11 cellular contexts compared by ENCODE assay signal in genomic region chr2:10202136-10202535, GRCh38.
DNase-seq lines count a peak whose midpoint lies in the region; FAIRE-seq and TF ChIP-seq lines count a peak whose summit lies in the region.
"Had no signal": no experiment of that assay in that cellular context is flagged by ENCODE, and none has a peak within 500 bp of the region (broad histone marks: within the 10 kb centered on the region; RNA-seq: fewer than 3 reads in every experiment).

No MANE protein-coding gene starts in this region.

- FAIRE-seq in urothelium cell line (lab: Jason Lieb, UNC), result no peak

- H3K9ac ChIP-seq in adipocyte (ENCODE audit: low read length) (no peak overlapping the region), mammary epithelial cell (ENCODE audit: insufficient read depth, low read length) (no peak overlapping the region), GM23248 (no peak overlapping the region)

- no peaks in the 10 kb centered on the region for H4K20me1 ChIP-seq in mammary epithelial cell (ENCODE audit: insufficient read depth, low read length)
- no peaks in the 10 kb centered on the region for H4K20me1 ChIP-seq in GM23248 (ENCODE audit: insufficient read depth)

- H3K4me2 ChIP-seq in mammary epithelial cell (ENCODE audit: insufficient read depth, low read depth, low read length) (no peak overlapping the region), GM23248 (ENCODE audit: unreplicated experiment) (no peak overlapping the region)

- H3K27ac ChIP-seq in mammary epithelial cell (ENCODE audit: insufficient read depth, low read depth, low read length), result no peak overlapping the region
- H3K27ac ChIP-seq in uterus, result peak overlapping the region; percentile 59 to 75
- H3K27ac ChIP-seq in GM23248, result no peak overlapping the region

- intact Hi-C loops in mammary epithelial cell (cut with micrococcal nuclease) (no loop called here), uterus (cut with DNase I; ENCODE audit: low total_unique reads) (no loop called here)

- in situ Hi-C loops in mammary epithelial cell (cut with MboI; ENCODE audit: low sequenced_read_pairs in 2 of 2) (no loop called here), GM23248 (cut with MboI) (no loop called here)

- peaks cover 12% of the 10 kb centered on the region; the same call in 1 of the 2 replicates for H3F3A ChIP-seq in GM23248 (ENCODE audit: insufficient read depth)

- H3K27me3 ChIP-seq in adipocyte (replicated peaks; ENCODE audit: control insufficient read depth, insufficient read depth, low read length) (peaks cover 8% of the 10 kb centered on the region), mammary epithelial cell (ENCODE audit: insufficient read depth, low read length) (no peaks in the 10 kb centered on the region), uterus (no peaks in the 10 kb centered on the region), GM23248 (replicated peaks; ENCODE audit: insufficient read depth) (no peaks in the 10 kb centered on the region)

- no peak for TF ChIP-seq POLR2A in uterus (IDR thresholded peaks at IDR 0.05)

- no peaks in the 10 kb centered on the region for H3K9me2 ChIP-seq in GM23248 (ENCODE audit: insufficient read depth)

- CTCF ChIA-PET in mammary epithelial cell (lab: Charles Lee; ENCODE audit: low non-redundant PET), result no interaction called here

- H3K79me2 ChIP-seq in mammary epithelial cell (ENCODE audit: insufficient read depth, low read length), result no peaks in the 10 kb centered on the region
- H3K79me2 ChIP-seq in GM23248 (ENCODE audit: insufficient read depth), result no peaks in the 10 kb centered on the region

- H3K36me3 ChIP-seq in adipocyte (ENCODE audit: control insufficient read depth, insufficient read depth, low read length, severe bottlenecking) (no peaks in the 10 kb centered on the region), mammary epithelial cell (ENCODE audit: insufficient read depth, low read length) (no peaks in the 10 kb centered on the region), uterus (no peaks in the 10 kb centered on the region), GM23248 (ENCODE audit: low read depth) (no peaks in the 10 kb centered on the region)

- H2AFZ ChIP-seq in mammary epithelial cell (ENCODE audit: low read depth, low read length) (peak overlapping the region; percentile 22), GM23248 (no peak overlapping the region)

- H3K4me1 ChIP-seq in adipocyte (ENCODE audit: control insufficient read depth, insufficient read depth, low read length) (peaks cover 10% of the 10 kb centered on the region), mammary epithelial cell (ENCODE audit: insufficient read depth, low read length) (no peaks in the 10 kb centered on the region), uterus (no peaks in the 10 kb centered on the region), GM23248 (ENCODE audit: insufficient read depth) (no peaks in the 10 kb centered on the region)

- H3K9me3 ChIP-seq in adipocyte (ENCODE audit: control insufficient read depth, low read length) (peaks cover 5% of the 10 kb centered on the region), mammary epithelial cell (replicated peaks; ENCODE audit: insufficient read depth, low read length) (no peaks in the 10 kb centered on the region), uterus (no peaks in the 10 kb centered on the region), GM23248 (ENCODE audit: low read depth) (no peaks in the 10 kb centered on the region)

- TF ChIP-seq CTCF in mammary epithelial cell (conservative IDR thresholded peaks at IDR 0.05 in 1 of 2, IDR thresholded peaks at IDR 0.05 in 1 of 2; ENCODE audit: extremely low read depth in 1 of 2, insufficient read depth in 1 of 2, low read depth in 1 of 2, low read length in 2 of 2) (no peak), fibroblast of pulmonary artery (IDR thresholded peaks at IDR 0.05; ENCODE audit: low read length, missing control alignments) (no peak), uterus (IDR thresholded peaks at IDR 0.05) (no peak)

- 23% methylated on average over 3 of the region's 3 CpGs for WGBS in mammary epithelial cell (ENCODE audit: low coverage, missing lambda C conversion rate)
- WGBS in GM23248 (ENCODE audit: low coverage in 1 of 2, low lambda C conversion rate in 2 of 2, missing lambda C conversion rate in 2 of 2), 2 experiments, result 95 to 99% methylated on average over 3 of the region's 3 CpGs

- dilution Hi-C loops in mammary epithelial cell (cut with HindIII; ENCODE audit: low sequenced_read_pairs), result no loop called here

- H3K4me3 ChIP-seq in adipocyte (ENCODE audit: low read length), result no peak overlapping the region
- no peak overlapping the region for H3K4me3 ChIP-seq in mammary epithelial cell (replicated peaks in 1 of 3; ENCODE audit: insufficient read depth in 1 of 3, low read depth in 2 of 3, low read length in 3 of 3)
- no peak overlapping the region for H3K4me3 ChIP-seq in fibroblast of pulmonary artery (replicated peaks; ENCODE audit: low read depth, low read length)
- no peak overlapping the region for H3K4me3 ChIP-seq in uterus
- no peak overlapping the region for H3K4me3 ChIP-seq in GM23248

- BruUV-seq in mammary epithelial cell (replicated peaks; lab: Mats Ljungman, UMichigan), result no TSS peak

- DNase-seq in adipocyte (ENCODE audit: low read depth) (peak; percentile 4), mammary epithelial cell (no peak), fibroblast of pulmonary artery (ENCODE audit: low read depth) (peak; percentile 41), uterus (no peak), GM23248 (no peak), ureter (ENCODE audit: low spot score) (no peak), urothelium cell line (ENCODE audit: low spot score) (no peak)
- DNase-seq: CD8-positive, alpha-beta T cell; KG1; NCI-H1092; PC-3 had no signal

Comparison
In these comparisons a context has a peak if more than half of its experiments do, and no peak if none do; other contexts are left out.
1. DNase-seq: peak in adipocyte (single experiment) and fibroblast of pulmonary artery (single experiment); none in mammary epithelial cell (single experiment), uterus (0 of 2), GM23248 (single experiment), ureter (single experiment) and urothelium cell line (single experiment).
2. H3K27ac ChIP-seq: peak in uterus (2 of 2); none in mammary epithelial cell (single experiment) and GM23248 (single experiment).